12 cellular contexts compared by ENCODE assay signal in the genomic region with DNA sequence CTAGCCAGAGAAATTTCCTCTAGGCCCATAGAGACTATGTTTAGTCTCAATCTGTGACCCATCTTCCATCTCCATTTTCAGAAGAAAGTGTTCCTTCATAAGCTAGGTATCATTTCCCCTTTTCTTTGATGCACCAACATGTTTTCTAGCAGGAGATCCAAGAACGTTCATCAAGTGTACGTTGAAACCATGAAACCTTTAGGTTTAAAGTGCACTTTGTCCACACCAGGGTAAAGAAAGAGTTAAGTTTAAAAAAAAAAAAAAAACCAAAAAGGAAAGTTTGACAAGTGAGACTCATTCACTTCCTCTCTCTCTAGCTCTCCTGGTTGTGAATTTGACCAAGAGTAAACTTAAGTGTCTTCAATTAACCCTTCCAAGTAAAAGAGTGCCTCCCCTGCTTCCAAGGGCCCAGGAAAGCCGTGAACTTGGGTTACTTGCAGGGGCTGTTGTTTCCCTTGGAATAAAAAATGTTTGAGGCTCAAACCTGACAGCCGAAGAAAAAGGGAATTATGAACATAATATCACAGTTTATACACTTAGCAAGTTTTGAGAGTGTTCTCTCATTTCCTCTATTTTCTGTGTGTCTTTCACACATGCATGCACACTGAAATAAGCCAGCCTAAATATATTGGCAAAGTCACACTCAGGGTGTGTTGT. TPM values are rescaled to one million over a fixed set of nuclear protein-coding genes. Genes with fewer than 3 reads are reported as not detected.
DNase-seq lines count a peak whose midpoint lies in the region; ATAC-seq, FAIRE-seq and TF ChIP-seq lines count a peak whose summit lies in the region.
"Had no signal": no experiment of that assay in that cellular context is flagged by ENCODE, and none has a peak within 500 bp of the region (broad histone marks: within the 10 kb centered on the region; RNA-seq: fewer than 3 reads in every experiment).

No MANE protein-coding gene starts in this region.

- no peak overlapping the region for H3K9ac ChIP-seq in endodermal cell (ENCODE audit: extremely low read depth, low read length, poor library complexity, severe bottlenecking)

- peak; percentile 68 for ATAC-seq in GM21528 (IDR thresholded peaks at IDR 0.05; ENCODE audit: low FRiP score, unreplicated experiment)
- peak; percentile 52 for ATAC-seq in HG03571 (IDR thresholded peaks at IDR 0.05; ENCODE audit: unreplicated experiment)
- ATAC-seq in left colon = no peak
- ATAC-seq: activated T-cell treated with anti-CD3 and anti-CD28 coated beads, Interleukin-2, amount 50 U/mL, for 4 hours had no signal

- no peak overlapping the region for H3K4me3 Mint-ChIP-seq in endodermal cell
- H3K4me3 Mint-ChIP-seq: activated T-cell treated with anti-CD3 and anti-CD28 coated beads, Interleukin-2, amount 50 U/mL, for 4 hours had no signal

- H3K4me1 Mint-ChIP-seq in endodermal cell = peaks cover 41% of the 10 kb centered on the region

- no peak overlapping the region for H3K4me3 ChIP-seq in endodermal cell (ENCODE audit: low read length)
- H3K4me3 ChIP-seq in sigmoid colon = no peak overlapping the region
- no peak overlapping the region for H3K4me3 ChIP-seq in stomach
- H3K4me3 ChIP-seq: esophagus squamous epithelium had no signal

- TF ChIP-seq CTCF in endodermal cell (conservative IDR thresholded peaks at IDR 0.05) (no peak), sigmoid colon (IDR thresholded peaks at IDR 0.05) (no peak), stomach (IDR thresholded peaks at IDR 0.05) (no peak)

- intact Hi-C loops in left colon (cut with DNase I, micrococcal nuclease) (no loop called here), sigmoid colon (cut with DNase I) (no loop called here), stomach (cut with DNase I; ENCODE audit: low total_unique reads) (no loop called here)

- TF ChIP-seq POLR2A in sigmoid colon (IDR thresholded peaks at IDR 0.05) = no peak
- no peak for TF ChIP-seq POLR2A in stomach (IDR thresholded peaks at IDR 0.05)

- H3K27ac ChIP-seq in endodermal cell (ENCODE audit: low read depth, low read length) (no peak overlapping the region), sigmoid colon (no peak overlapping the region), stomach (no peak overlapping the region)
- H3K27ac ChIP-seq: esophagus squamous epithelium had no signal

- H3K9me3 Mint-ChIP-seq in endodermal cell = peaks cover 3% of the 10 kb centered on the region
- H3K9me3 Mint-ChIP-seq: activated T-cell treated with anti-CD3 and anti-CD28 coated beads, Interleukin-2, amount 50 U/mL, for 4 hours had no signal

- FAIRE-seq in GM18507 (lab: Jason Lieb, UNC) = peak; percentile 79

- WGBS in endodermal cell (ENCODE audit: insufficient coverage in 1 of 2, insufficient read length in 1 of 2), 2 experiments = 80 to 81% methylated on average over 1 to 4 of the region's 4 CpGs
- 49 to 76% methylated on average over 4 of the region's 4 CpGs for WGBS in sigmoid colon, 2 donors
- 59 to 76% (median 75%) methylated on average over 4 of the region's 4 CpGs for WGBS in stomach, 5 donors

- H3K9me3 ChIP-seq in endodermal cell (ENCODE audit: control insufficient read depth, low read length) = no peaks in the 10 kb centered on the region
- H3K9me3 ChIP-seq in sigmoid colon = no peaks in the 10 kb centered on the region
- H3K9me3 ChIP-seq in stomach = no peaks in the 10 kb centered on the region
- H3K9me3 ChIP-seq: esophagus squamous epithelium had no signal

- no peaks in the 10 kb centered on the region for H3K36me3 ChIP-seq in endodermal cell (ENCODE audit: control insufficient read depth, insufficient read depth, low read length)
- H3K36me3 ChIP-seq in sigmoid colon = no peaks in the 10 kb centered on the region
- H3K36me3 ChIP-seq in stomach = no peaks in the 10 kb centered on the region
- H3K36me3 ChIP-seq: esophagus squamous epithelium had no signal

- H3K36me3 Mint-ChIP-seq in endodermal cell (ENCODE audit: low read depth) = no peaks in the 10 kb centered on the region

- no peaks in the 10 kb centered on the region for H3K27me3 Mint-ChIP-seq in endodermal cell (ENCODE audit: insufficient read depth)

- TF ChIP-seq EP300 in sigmoid colon (IDR thresholded peaks at IDR 0.05) (no peak), stomach (IDR thresholded peaks at IDR 0.05) (no peak)

- H3K27me3 ChIP-seq in endodermal cell (ENCODE audit: control insufficient read depth, insufficient read depth, low read length, poor library complexity, severe bottlenecking) = no peaks in the 10 kb centered on the region
- no peaks in the 10 kb centered on the region for H3K27me3 ChIP-seq in sigmoid colon
- no peaks in the 10 kb centered on the region for H3K27me3 ChIP-seq in stomach
- H3K27me3 ChIP-seq: esophagus squamous epithelium had no signal

- H3K4me1 ChIP-seq in endodermal cell (ENCODE audit: control insufficient read depth, insufficient read depth, low read length) = peaks cover 15% of the 10 kb centered on the region
- H3K4me1 ChIP-seq in sigmoid colon = peaks cover 0 to 14% (median 6%) of the 10 kb centered on the region in 4 donors
- peaks cover 0 to 3% (median 1%) of the 10 kb centered on the region in 4 donors for H3K4me1 ChIP-seq in stomach

- DNase-seq in GM18507 (ENCODE audit: extremely low spot score, insufficient read length, low read depth) (no peak), endodermal cell (no peak), left colon (no peak), DMS79 (lab: John Stamatoyannopoulos, UW) (no peak), sigmoid colon (no peak), stomach (no peak)
- DNase-seq: activated T-cell treated with anti-CD3 and anti-CD28 coated beads, Interleukin-2, amount 50 U/mL, for 4 hours; esophagus squamous epithelium; mesenchymal stem cell; stimulated activated CD4-positive, alpha-beta T cell treated with anti-CD3 and anti-CD28 coated beads, Interleukin-2, amount 100 ng/mL, for 48 hours had no signal

- H3K27ac Mint-ChIP-seq in endodermal cell = peak overlapping the region; percentile 67

RNA-seq across cellular contexts. Expression of gene LBH, which starts 56.7 kb away (rescaled TPM):
- total RNA-seq in endodermal cell (10 to 100 TPM; 48.0 to 50.0 TPM), left colon (10 to 100 TPM in 1 of 2 donors, 1 to 10 TPM in 1; 7.5 to 14.5 TPM), sigmoid colon (10 to 100 TPM; 11.4 to 25.0 (median 22.2) TPM), stomach (10 to 100 TPM in 4 of 5 donors, 1 to 10 TPM in 1; 7.1 to 39.8 (median 18.5) TPM)
- 23.7 TPM for polyA plus RNA-seq in endodermal cell (2013, experiment 1 of 2)
- 26.7 TPM for polyA plus RNA-seq in endodermal cell (2013, experiment 2 of 2)
- polyA plus RNA-seq in sigmoid colon (10 to 100 TPM in 1 of 3 donors, 1 to 10 TPM in 2; 4.2 to 51.8 (median 5.3) TPM), stomach (10 to 100 TPM in 2 of 3 donors, 1 to 10 TPM in 1; 6.6 to 18.5 (median 15.4) TPM)
